In the genomic region with DNA sequence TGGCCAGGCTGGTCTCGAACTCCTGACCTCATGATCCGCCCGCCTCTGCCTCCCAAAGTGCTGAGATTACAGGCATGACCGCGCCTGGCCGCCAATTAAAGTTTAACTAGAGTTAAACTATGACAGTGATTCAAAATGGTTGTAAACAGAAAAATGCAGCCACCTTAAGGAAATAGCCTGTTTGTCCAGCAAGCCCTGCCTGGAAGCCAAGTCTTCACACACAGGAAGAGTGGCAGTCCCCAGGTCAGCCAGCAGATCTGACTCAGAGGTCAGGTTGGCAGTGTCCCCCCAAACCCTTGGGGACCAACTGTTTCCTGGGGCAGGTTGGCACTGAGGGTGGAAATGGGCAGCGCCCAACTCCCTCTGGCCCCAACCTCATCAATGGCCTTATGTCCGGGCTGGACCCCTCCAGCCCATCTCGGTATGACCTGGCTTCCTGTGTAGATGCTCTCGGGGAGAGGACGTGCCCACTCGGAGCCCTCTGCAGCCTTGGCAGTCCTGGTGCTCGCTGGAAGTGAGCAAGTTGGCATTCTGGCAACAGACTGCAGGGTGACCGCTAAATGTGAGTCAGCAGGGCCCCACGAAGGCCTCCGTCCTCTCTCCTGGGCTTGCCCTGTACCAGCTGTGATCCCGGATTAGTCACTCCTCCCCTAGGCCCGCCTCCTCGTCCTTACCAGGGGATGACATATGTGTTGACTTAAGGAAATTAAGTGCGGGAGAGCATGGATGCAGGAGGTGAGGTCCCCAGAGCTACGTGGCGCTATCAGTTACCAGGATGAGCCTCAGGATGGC, we compare ENCODE assay signal across 9 cellular contexts. TPM values are rescaled to one million over a fixed set of nuclear protein-coding genes. Genes with fewer than 3 reads are reported as not detected.
DNase-seq lines count a peak whose midpoint lies in the region; FAIRE-seq and TF ChIP-seq lines count a peak whose summit lies in the region.
"Had no signal": no experiment of that assay in that cellular context is flagged by ENCODE, and none has a peak within 500 bp of the region (broad histone marks: within the 10 kb centered on the region; RNA-seq: fewer than 3 reads in every experiment).

No MANE protein-coding gene starts in this region.

- H3K9me3 Mint-ChIP-seq in CD14-positive monocyte = no peaks in the 10 kb centered on the region
- no peaks in the 10 kb centered on the region for H3K9me3 Mint-ChIP-seq in mesothelial cell of epicardium

- H3K27ac ChIP-seq in epithelial cell of prostate = peak overlapping the region; percentile 70

- TF ChIP-seq CTCF in CD14-positive monocyte (IDR thresholded peaks at IDR 0.05) (no peak), GM20000 (IDR thresholded peaks at IDR 0.05; ENCODE audit: extremely low read depth, missing control alignments) (no peak), mesothelial cell of epicardium (IDR thresholded peaks at IDR 0.05; ENCODE audit: unreplicated experiment) (no peak)

- H3K4me3 Mint-ChIP-seq in CD14-positive monocyte (peak overlapping the region; percentile 83 to 90), mesothelial cell of epicardium (peak overlapping the region; percentile 87)

- peaks cover 40% of the 10 kb centered on the region for H3K4me1 Mint-ChIP-seq in CD14-positive monocyte
- H3K4me1 Mint-ChIP-seq in mesothelial cell of epicardium = peaks cover 34% of the 10 kb centered on the region

- peak; percentile 96 for FAIRE-seq in HTR-8/SVneo (lab: Jason Lieb, UNC)

- intact Hi-C loops in CD14-positive monocyte (cut with micrococcal nuclease) = loop anchor here (2.0 to 5.0 kb wide), 2 partner anchors 16 to 65 kb away; no protein-coding TSS in a partner anchor

- peaks cover 5 to 9% of the 10 kb centered on the region in 2 donors for H3K36me3 Mint-ChIP-seq in CD14-positive monocyte
- H3K36me3 Mint-ChIP-seq in mesothelial cell of epicardium = no peaks in the 10 kb centered on the region

- H3K27ac Mint-ChIP-seq in CD14-positive monocyte (peak overlapping the region; percentile 90 to 99 (median 97)), mesothelial cell of epicardium (peak overlapping the region; percentile 91)

- DNase-seq in CD14-positive monocyte (ENCODE audit: low spot score) = peak; percentile 98
- DNase-seq in GM20000 (ENCODE audit: low spot score) = peak; percentile 78
- DNase-seq in HTR-8/SVneo (ENCODE audit: insufficient read length, low spot score) = peak; percentile 97
- DNase-seq in NOMO-1 treated with dmso at 0.1 percent for 144 hours (lab: John Stamatoyannopoulos, UW; ENCODE audit: unreplicated experiment) = peak; percentile 81
- DNase-seq in activated CD8-positive, alpha-beta memory T cell treated with anti-CD3 and anti-CD28 coated beads, Interleukin-2, amount 50 U/mL, for 48 hours = peak; percentile 83
- DNase-seq in epithelial cell of prostate (ENCODE audit: low read depth, low spot score) = peak; percentile 96
- DNase-seq in mesothelial cell of epicardium (ENCODE audit: low spot score in 2 of 2, unreplicated experiment in 2 of 2) = peak in 1 of 2 experiments; percentile 53
- DNase-seq in stimulated activated CD8-positive, alpha-beta memory T cell treated with anti-CD3 and anti-CD28 coated beads, Interleukin-7, amount 100 ng/mL, for 4 hours (ENCODE audit: low read depth in 2 of 2) = peak; percentile 51 to 64

- H3K27me3 Mint-ChIP-seq in CD14-positive monocyte (ENCODE audit: low read depth in 3 of 3) = peaks cover 2 to 3% (median 3%) of the 10 kb centered on the region in 3 donors
- peaks cover 4% of the 10 kb centered on the region for H3K27me3 Mint-ChIP-seq in mesothelial cell of epicardium (ENCODE audit: low read depth)

RNA-seq across cellular contexts. Expression of a gene that starts 9.7 kb away (rescaled TPM):
- 100 to 1,000 TPM; 119 to 145 TPM for polyA plus RNA-seq in CD14-positive monocyte
- total RNA-seq in mesothelial cell of epicardium = 992 to 1,038 TPM (median 1,015 TPM) in 3 replicates

RNA-seq across cellular contexts. Expression of a gene that starts 13.8 kb away (rescaled TPM):
- 10 to 100 TPM; 14.3 to 15.0 TPM for polyA plus RNA-seq in CD14-positive monocyte
- total RNA-seq in mesothelial cell of epicardium = 13.2 to 13.9 TPM (median 13.9 TPM) in 3 replicates

RNA-seq across cellular contexts. Expression of a gene that starts 20.1 kb away (rescaled TPM):
- polyA plus RNA-seq in CD14-positive monocyte = 10 to 100 TPM; 17.4 to 30.6 TPM
- 33.4 to 38.2 TPM (median 37.1 TPM) in 3 replicates for total RNA-seq in mesothelial cell of epicardium

RNA-seq across cellular contexts. Expression of a gene that starts 20.5 kb away (rescaled TPM):
- polyA plus RNA-seq in CD14-positive monocyte = not detected
- total RNA-seq in mesothelial cell of epicardium = not detected in 3 replicates
- total RNA-seq: T-helper 2 cell treated with Interferon-gamma antibody and Interleukin-4, amounts not matched to agents 100 ng/mL and 5 ng/mL, for 36 hours had no signal

RNA-seq across cellular contexts. Expression of a gene that starts 28.1 kb away (rescaled TPM):
- polyA plus RNA-seq in CD14-positive monocyte = 10 to 100 TPM; 19.9 to 23.2 TPM
- 8.9 to 9.7 TPM (median 9.2 TPM) in 3 replicates for total RNA-seq in mesothelial cell of epicardium
